In genomic region chr1:212606734-212607205, GRCh38 we compare ENCODE assay signal across 3 cellular contexts.
A peak's percentile ranks its signal among the peaks of the same experiment; 100 is the strongest.
TF ChIP-seq lines count a peak whose summit lies in the region.

No MANE protein-coding gene starts in this region.

TF ChIP-seq in A549, 52 proteins besides CTCF, POLR2A, EP300 and RAD21:
- TF ChIP-seq RCOR1 (IDR thresholded peaks at IDR 0.05; ENCODE audit: low read depth, low read length) (no peak), CBX8 (IDR thresholded peaks at IDR 0.05) (peak; percentile 84; the same call in 1 of the 2 replicates), ZNF302 (CRISPR knock-in tag; IDR thresholded peaks at IDR 0.05) (no peak), ZSCAN20 (CRISPR knock-in tag; IDR thresholded peaks at IDR 0.05) (no peak), USF2 (IDR thresholded peaks at IDR 0.05) (no peak), PHF8 (IDR thresholded peaks at IDR 0.05; ENCODE audit: borderline replicate concordance, low read depth) (no peak), TP53 (CRISPR knock-in tag; IDR thresholded peaks at IDR 0.05) (no peak), RNF2 (IDR thresholded peaks at IDR 0.05; ENCODE audit: borderline replicate concordance, low read depth) (peak; percentile 91; the same call in 1 of the 2 replicates), CHD4 (IDR thresholded peaks at IDR 0.05; ENCODE audit: borderline replicate concordance) (no peak)

TF ChIP-seq in HEK293T, 16 proteins besides CTCF, POLR2A, EP300 and RAD21:
- TF ChIP-seq CTBP1 (IDR thresholded peaks at IDR 0.05; ENCODE audit: borderline replicate concordance) (no peak), L3MBTL2 (conservative IDR thresholded peaks at IDR 0.05) (peak; percentile 6; the same call in 1 of the 2 replicates), FOXA1 (IDR thresholded peaks at IDR 0.05) (no peak)

TF ChIP-seq in H1, 55 proteins besides CTCF, POLR2A, EP300 and RAD21:
- TF ChIP-seq CBX5 (IDR thresholded peaks at IDR 0.05; ENCODE audit: low read depth, low read length) (no peak), TBP (IDR thresholded peaks at IDR 0.05; ENCODE audit: low read depth, low read length) (no peak), SAP30 (IDR thresholded peaks at IDR 0.05; ENCODE audit: insufficient read depth, insufficient replicate concordance, low read length) (no peak), RFX5 (IDR thresholded peaks at IDR 0.05; ENCODE audit: borderline replicate concordance, low read depth, low read length) (no peak), SIX5 (IDR thresholded peaks at IDR 0.05; ENCODE audit: low read depth, low read length) (no peak), FOSL1 (IDR thresholded peaks at IDR 0.05; ENCODE audit: insufficient read depth, low read depth, low read length) (no peak), POLR2AphosphoS5 (IDR thresholded peaks at IDR 0.05; ENCODE audit: low read depth, low read length) (0 out of 2 replicates have a peak, but pooled peaks have one; percentile 22), CTBP2 (IDR thresholded peaks at IDR 0.05; ENCODE audit: borderline replicate concordance, insufficient read depth, insufficient read length, low read length) (no peak), EGR1 (IDR thresholded peaks at IDR 0.05; ENCODE audit: borderline replicate concordance, low read depth, low read length) (no peak), SP2 (IDR thresholded peaks at IDR 0.05; ENCODE audit: low read length) (no peak), ASH2L (IDR thresholded peaks at IDR 0.05; ENCODE audit: low read length) (peak; percentile 21), BACH1 (IDR thresholded peaks at IDR 0.05; ENCODE audit: low read length) (peak; percentile 39), RBBP5 (IDR thresholded peaks at IDR 0.05; ENCODE audit: borderline replicate concordance, low read depth, low read length) (no peak; the same call in 1 of the 2 replicates), SP1 (IDR thresholded peaks at IDR 0.05; ENCODE audit: low read depth, low read length) (no peak), RXRA (IDR thresholded peaks at IDR 0.05; ENCODE audit: insufficient read depth, low read depth, low read length) (no peak), PHF8 (conservative IDR thresholded peaks at IDR 0.05; ENCODE audit: low read depth, low read length) (no peak), HDAC6 (IDR thresholded peaks at IDR 0.05; ENCODE audit: low read depth, low read length) (no peak), KDM1A (IDR thresholded peaks at IDR 0.05; ENCODE audit: borderline replicate concordance, low read length) (no peak), GABPA (IDR thresholded peaks at IDR 0.05; ENCODE audit: borderline replicate concordance, insufficient read depth, low read length) (no peak), CBX8 (IDR thresholded peaks at IDR 0.05; ENCODE audit: borderline replicate concordance, low read depth, low read length) (no peak), SUZ12 (IDR thresholded peaks at IDR 0.05; ENCODE audit: low read length) (0 out of 2 replicates have a peak, but pooled peaks have one; percentile 63), USF2 (IDR thresholded peaks at IDR 0.05; ENCODE audit: low read length) (no peak), KDM5A (IDR thresholded peaks at IDR 0.05; ENCODE audit: low read length) (no peak), SIRT6 (IDR thresholded peaks at IDR 0.05; ENCODE audit: low read length) (no peak), SRF (IDR thresholded peaks at IDR 0.05; ENCODE audit: low read depth, low read length) (no peak), CHD1 (IDR thresholded peaks at IDR 0.05; ENCODE audit: low read depth, low read length) (no peak), TEAD4 (IDR thresholded peaks at IDR 0.05; ENCODE audit: low read depth, low read length) (no peak), RNF2 (IDR thresholded peaks at IDR 0.05; ENCODE audit: borderline replicate concordance, low read depth, low read length, missing control alignments, poor library complexity, severe bottlenecking) (peak; percentile 24), JUN (IDR thresholded peaks at IDR 0.05; ENCODE audit: low read depth, low read length) (no peak), SP4 (IDR thresholded peaks at IDR 0.05; ENCODE audit: low read length) (no peak), KDM4A (IDR thresholded peaks at IDR 0.05; ENCODE audit: low read depth, low read length, severe bottlenecking) (peak; percentile 50), POU5F1 (IDR thresholded peaks at IDR 0.05; ENCODE audit: low read depth, low read length) (no peak), CEBPB (IDR thresholded peaks at IDR 0.05; ENCODE audit: low read depth, low read length) (no peak), EZH2 (IDR thresholded peaks at IDR 0.05; ENCODE audit: low read depth, low read length, severe bottlenecking) (peak; percentile 68), TAF1 (IDR thresholded peaks at IDR 0.05; ENCODE audit: low read depth, low read length) (no peak), CREB1 (IDR thresholded peaks at IDR 0.05) (no peak), SIN3A (conservative IDR thresholded peaks at IDR 0.05 in 1 of 2, IDR thresholded peaks at IDR 0.05 in 1 of 2; ENCODE audit: low read depth in 1 of 2, low read length in 2 of 2) (no peak), BCL11A (IDR thresholded peaks at IDR 0.05; ENCODE audit: low read depth in 2 of 2, low read length in 2 of 2) (no peak), TCF12 (IDR thresholded peaks at IDR 0.05; ENCODE audit: low read depth, low read length) (no peak), TAF7 (optimal IDR thresholded peaks at IDR 0.05; ENCODE audit: borderline replicate concordance, low read depth, low read length) (no peak), ATF3 (IDR thresholded peaks at IDR 0.05; ENCODE audit: insufficient read depth, low read depth, low read length) (0 out of 2 replicates have a peak, but pooled peaks have one; percentile 1), YY1 (IDR thresholded peaks at IDR 0.05; ENCODE audit: low read depth, low read length) (no peak), NRF1 (IDR thresholded peaks at IDR 0.05; ENCODE audit: low read depth, low read length) (no peak), GTF2F1 (IDR thresholded peaks at IDR 0.05; ENCODE audit: borderline replicate concordance, low read depth, low read length) (no peak), BRCA1 (IDR thresholded peaks at IDR 0.05; ENCODE audit: low read depth, low read length) (no peak)
- TF ChIP-seq, protein P1, sequence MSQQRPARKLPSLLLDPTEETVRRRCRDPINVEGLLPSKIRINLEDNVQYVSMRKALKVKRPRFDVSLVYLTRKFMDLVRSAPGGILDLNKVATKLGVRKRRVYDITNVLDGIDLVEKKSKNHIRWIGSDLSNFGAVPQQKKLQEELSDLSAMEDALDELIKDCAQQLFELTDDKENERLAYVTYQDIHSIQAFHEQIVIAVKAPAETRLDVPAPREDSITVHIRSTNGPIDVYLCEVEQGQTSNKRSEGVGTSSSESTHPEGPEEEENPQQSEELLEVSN (IDR thresholded peaks at IDR 0.05): no peak; the same call in 1 of the 2 replicates
- TF ChIP-seq, protein P2, sequence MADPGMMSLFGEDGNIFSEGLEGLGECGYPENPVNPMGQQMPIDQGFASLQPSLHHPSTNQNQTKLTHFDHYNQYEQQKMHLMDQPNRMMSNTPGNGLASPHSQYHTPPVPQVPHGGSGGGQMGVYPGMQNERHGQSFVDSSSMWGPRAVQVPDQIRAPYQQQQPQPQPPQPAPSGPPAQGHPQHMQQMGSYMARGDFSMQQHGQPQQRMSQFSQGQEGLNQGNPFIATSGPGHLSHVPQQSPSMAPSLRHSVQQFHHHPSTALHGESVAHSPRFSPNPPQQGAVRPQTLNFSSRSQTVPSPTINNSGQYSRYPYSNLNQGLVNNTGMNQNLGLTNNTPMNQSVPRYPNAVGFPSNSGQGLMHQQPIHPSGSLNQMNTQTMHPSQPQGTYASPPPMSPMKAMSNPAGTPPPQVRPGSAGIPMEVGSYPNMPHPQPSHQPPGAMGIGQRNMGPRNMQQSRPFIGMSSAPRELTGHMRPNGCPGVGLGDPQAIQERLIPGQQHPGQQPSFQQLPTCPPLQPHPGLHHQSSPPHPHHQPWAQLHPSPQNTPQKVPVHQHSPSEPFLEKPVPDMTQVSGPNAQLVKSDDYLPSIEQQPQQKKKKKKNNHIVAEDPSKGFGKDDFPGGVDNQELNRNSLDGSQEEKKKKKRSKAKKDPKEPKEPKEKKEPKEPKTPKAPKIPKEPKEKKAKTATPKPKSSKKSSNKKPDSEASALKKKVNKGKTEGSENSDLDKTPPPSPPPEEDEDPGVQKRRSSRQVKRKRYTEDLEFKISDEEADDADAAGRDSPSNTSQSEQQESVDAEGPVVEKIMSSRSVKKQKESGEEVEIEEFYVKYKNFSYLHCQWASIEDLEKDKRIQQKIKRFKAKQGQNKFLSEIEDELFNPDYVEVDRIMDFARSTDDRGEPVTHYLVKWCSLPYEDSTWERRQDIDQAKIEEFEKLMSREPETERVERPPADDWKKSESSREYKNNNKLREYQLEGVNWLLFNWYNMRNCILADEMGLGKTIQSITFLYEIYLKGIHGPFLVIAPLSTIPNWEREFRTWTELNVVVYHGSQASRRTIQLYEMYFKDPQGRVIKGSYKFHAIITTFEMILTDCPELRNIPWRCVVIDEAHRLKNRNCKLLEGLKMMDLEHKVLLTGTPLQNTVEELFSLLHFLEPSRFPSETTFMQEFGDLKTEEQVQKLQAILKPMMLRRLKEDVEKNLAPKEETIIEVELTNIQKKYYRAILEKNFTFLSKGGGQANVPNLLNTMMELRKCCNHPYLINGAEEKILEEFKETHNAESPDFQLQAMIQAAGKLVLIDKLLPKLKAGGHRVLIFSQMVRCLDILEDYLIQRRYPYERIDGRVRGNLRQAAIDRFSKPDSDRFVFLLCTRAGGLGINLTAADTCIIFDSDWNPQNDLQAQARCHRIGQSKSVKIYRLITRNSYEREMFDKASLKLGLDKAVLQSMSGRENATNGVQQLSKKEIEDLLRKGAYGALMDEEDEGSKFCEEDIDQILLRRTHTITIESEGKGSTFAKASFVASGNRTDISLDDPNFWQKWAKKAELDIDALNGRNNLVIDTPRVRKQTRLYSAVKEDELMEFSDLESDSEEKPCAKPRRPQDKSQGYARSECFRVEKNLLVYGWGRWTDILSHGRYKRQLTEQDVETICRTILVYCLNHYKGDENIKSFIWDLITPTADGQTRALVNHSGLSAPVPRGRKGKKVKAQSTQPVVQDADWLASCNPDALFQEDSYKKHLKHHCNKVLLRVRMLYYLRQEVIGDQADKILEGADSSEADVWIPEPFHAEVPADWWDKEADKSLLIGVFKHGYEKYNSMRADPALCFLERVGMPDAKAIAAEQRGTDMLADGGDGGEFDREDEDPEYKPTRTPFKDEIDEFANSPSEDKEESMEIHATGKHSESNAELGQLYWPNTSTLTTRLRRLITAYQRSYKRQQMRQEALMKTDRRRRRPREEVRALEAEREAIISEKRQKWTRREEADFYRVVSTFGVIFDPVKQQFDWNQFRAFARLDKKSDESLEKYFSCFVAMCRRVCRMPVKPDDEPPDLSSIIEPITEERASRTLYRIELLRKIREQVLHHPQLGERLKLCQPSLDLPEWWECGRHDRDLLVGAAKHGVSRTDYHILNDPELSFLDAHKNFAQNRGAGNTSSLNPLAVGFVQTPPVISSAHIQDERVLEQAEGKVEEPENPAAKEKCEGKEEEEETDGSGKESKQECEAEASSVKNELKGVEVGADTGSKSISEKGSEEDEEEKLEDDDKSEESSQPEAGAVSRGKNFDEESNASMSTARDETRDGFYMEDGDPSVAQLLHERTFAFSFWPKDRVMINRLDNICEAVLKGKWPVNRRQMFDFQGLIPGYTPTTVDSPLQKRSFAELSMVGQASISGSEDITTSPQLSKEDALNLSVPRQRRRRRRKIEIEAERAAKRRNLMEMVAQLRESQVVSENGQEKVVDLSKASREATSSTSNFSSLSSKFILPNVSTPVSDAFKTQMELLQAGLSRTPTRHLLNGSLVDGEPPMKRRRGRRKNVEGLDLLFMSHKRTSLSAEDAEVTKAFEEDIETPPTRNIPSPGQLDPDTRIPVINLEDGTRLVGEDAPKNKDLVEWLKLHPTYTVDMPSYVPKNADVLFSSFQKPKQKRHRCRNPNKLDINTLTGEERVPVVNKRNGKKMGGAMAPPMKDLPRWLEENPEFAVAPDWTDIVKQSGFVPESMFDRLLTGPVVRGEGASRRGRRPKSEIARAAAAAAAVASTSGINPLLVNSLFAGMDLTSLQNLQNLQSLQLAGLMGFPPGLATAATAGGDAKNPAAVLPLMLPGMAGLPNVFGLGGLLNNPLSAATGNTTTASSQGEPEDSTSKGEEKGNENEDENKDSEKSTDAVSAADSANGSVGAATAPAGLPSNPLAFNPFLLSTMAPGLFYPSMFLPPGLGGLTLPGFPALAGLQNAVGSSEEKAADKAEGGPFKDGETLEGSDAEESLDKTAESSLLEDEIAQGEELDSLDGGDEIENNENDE (IDR thresholded peaks at IDR 0.05; ENCODE audit: insufficient replicate concordance, low read length): no peak
- TF ChIP-seq, protein P3, sequence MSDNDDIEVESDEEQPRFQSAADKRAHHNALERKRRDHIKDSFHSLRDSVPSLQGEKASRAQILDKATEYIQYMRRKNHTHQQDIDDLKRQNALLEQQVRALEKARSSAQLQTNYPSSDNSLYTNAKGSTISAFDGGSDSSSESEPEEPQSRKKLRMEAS (IDR thresholded peaks at IDR 0.05): no peak
TF ChIP-seq in H1: peak in this region for 8.
